Comparison of ENCODE assay signal across 1 cellular context in genomic region chr1:93846929-93847810, GRCh38.
TF ChIP-seq lines count a peak whose summit lies in the region.

No MANE protein-coding gene starts in this region.

TF ChIP-seq in HCT116, 20 proteins besides CTCF, POLR2A, EP300 and RAD21 (continued from another document):
- TF ChIP-seq CBX3 (IDR thresholded peaks at IDR 0.05; ENCODE audit: low read depth) (no peak; the same call in 1 of the 2 replicates), EGR1 (IDR thresholded peaks at IDR 0.05; ENCODE audit: low read depth) (no peak), SRF (IDR thresholded peaks at IDR 0.05; ENCODE audit: low read depth) (no peak), EZH2phosphoT487 (IDR thresholded peaks at IDR 0.05; ENCODE audit: borderline replicate concordance) (no peak)
